Comparison of ENCODE assay signal across 1 cellular context in the genomic region with DNA sequence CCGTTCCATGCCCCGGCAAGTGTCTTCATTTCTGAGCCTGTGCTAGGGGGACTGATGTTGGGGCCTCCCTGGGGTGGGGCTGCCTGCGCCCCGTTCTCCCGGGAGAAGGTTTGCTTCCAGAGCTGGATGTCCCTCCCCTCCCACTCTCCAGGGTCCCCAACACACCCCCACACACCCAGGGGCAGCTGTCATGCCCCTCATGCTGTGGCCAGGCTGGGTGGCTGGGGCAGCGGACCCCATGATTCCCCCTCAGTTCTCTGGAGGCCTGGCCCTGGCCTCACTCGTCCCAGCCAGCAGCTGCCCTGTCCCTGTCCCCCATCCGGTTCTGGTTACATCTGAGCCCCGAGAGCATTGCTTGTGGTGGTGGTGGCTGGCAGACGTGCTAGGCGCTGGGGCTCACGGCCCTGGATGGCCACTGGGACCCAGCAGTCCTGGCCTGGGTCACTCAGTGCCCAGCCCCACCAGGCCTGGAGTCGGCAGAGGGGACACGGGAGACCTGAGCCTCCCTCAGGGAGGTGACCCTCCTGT.
TF ChIP-seq lines count a peak whose summit lies in the region.

No MANE protein-coding gene starts in this region.

TF ChIP-seq in GM12878, 131 proteins besides CTCF, POLR2A, EP300 and RAD21:
- no peak for TF ChIP-seq ZNF622 (IDR thresholded peaks at IDR 0.05)
- no peak for TF ChIP-seq SUZ12 (IDR thresholded peaks at IDR 0.05; ENCODE audit: unreplicated experiment)
- TF ChIP-seq RBBP5 (conservative IDR thresholded peaks at IDR 0.05): no peak
- no peak for TF ChIP-seq RFX5 (IDR thresholded peaks at IDR 0.05; ENCODE audit: low read depth, low read length)
- TF ChIP-seq YY1 (IDR thresholded peaks at IDR 0.05; ENCODE audit: low read depth, low read length): no peak
- no peak for TF ChIP-seq CEBPZ (IDR thresholded peaks at IDR 0.05; ENCODE audit: low read depth, low read length)
- no peak for TF ChIP-seq CEBPB (IDR thresholded peaks at IDR 0.05; ENCODE audit: borderline replicate concordance in 1 of 2, low read depth in 2 of 2, low read length in 2 of 2)
- TF ChIP-seq, protein P1, sequence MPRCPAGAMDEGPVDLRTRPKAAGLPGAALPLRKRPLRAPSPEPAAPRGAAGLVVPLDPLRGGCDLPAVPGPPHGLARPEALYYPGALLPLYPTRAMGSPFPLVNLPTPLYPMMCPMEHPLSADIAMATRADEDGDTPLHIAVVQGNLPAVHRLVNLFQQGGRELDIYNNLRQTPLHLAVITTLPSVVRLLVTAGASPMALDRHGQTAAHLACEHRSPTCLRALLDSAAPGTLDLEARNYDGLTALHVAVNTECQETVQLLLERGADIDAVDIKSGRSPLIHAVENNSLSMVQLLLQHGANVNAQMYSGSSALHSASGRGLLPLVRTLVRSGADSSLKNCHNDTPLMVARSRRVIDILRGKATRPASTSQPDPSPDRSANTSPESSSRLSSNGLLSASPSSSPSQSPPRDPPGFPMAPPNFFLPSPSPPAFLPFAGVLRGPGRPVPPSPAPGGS (IDR thresholded peaks at IDR 0.05; ENCODE audit: borderline replicate concordance, insufficient read depth, low read depth, low read length, poor library complexity, severe bottlenecking): no peak
- no peak for TF ChIP-seq POLR2AphosphoS5 (IDR thresholded peaks at IDR 0.05; ENCODE audit: low read length)
- TF ChIP-seq ZNF592 (IDR thresholded peaks at IDR 0.05): no peak
- TF ChIP-seq, protein P2, sequence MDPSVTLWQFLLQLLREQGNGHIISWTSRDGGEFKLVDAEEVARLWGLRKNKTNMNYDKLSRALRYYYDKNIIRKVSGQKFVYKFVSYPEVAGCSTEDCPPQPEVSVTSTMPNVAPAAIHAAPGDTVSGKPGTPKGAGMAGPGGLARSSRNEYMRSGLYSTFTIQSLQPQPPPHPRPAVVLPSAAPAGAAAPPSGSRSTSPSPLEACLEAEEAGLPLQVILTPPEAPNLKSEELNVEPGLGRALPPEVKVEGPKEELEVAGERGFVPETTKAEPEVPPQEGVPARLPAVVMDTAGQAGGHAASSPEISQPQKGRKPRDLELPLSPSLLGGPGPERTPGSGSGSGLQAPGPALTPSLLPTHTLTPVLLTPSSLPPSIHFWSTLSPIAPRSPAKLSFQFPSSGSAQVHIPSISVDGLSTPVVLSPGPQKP (IDR thresholded peaks at IDR 0.05; ENCODE audit: low read depth, low read length): no peak
- TF ChIP-seq FOS (IDR thresholded peaks at IDR 0.05; ENCODE audit: borderline replicate concordance, extremely low read depth, insufficient read length): no peak
- no peak for TF ChIP-seq PAX8 (IDR thresholded peaks at IDR 0.05)
- TF ChIP-seq RB1 (IDR thresholded peaks at IDR 0.05; ENCODE audit: borderline replicate concordance): no peak
- TF ChIP-seq BACH1 (IDR thresholded peaks at IDR 0.05; ENCODE audit: borderline replicate concordance): no peak
- no peak for TF ChIP-seq REST (IDR thresholded peaks at IDR 0.05; ENCODE audit: low read depth, low read length)
- TF ChIP-seq E4F1 (IDR thresholded peaks at IDR 0.05; ENCODE audit: borderline replicate concordance, partially characterized antibody): no peak
- TF ChIP-seq, protein P3, sequence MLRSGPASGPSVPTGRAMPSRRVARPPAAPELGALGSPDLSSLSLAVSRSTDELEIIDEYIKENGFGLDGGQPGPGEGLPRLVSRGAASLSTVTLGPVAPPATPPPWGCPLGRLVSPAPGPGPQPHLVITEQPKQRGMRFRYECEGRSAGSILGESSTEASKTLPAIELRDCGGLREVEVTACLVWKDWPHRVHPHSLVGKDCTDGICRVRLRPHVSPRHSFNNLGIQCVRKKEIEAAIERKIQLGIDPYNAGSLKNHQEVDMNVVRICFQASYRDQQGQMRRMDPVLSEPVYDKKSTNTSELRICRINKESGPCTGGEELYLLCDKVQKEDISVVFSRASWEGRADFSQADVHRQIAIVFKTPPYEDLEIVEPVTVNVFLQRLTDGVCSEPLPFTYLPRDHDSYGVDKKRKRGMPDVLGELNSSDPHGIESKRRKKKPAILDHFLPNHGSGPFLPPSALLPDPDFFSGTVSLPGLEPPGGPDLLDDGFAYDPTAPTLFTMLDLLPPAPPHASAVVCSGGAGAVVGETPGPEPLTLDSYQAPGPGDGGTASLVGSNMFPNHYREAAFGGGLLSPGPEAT (IDR thresholded peaks at IDR 0.05; ENCODE audit: low read depth): no peak
- TF ChIP-seq SREBF1 (IDR thresholded peaks at IDR 0.05; ENCODE audit: low read length): no peak
- TF ChIP-seq STAT3 (IDR thresholded peaks at IDR 0.05; ENCODE audit: low read depth, low read length): no peak
